In genomic region chr7:155737590-155737989, GRCh38 we compare ENCODE assay signal across 1 cellular context.
TF ChIP-seq lines count a peak whose summit lies in the region.

No MANE protein-coding gene starts in this region.

TF ChIP-seq in GM23338, 12 proteins besides CTCF, POLR2A, EP300 and RAD21:
- TF ChIP-seq ZNF462 (CRISPR knock-in tag; IDR thresholded peaks at IDR 0.05) (no peak), REST (IDR thresholded peaks at IDR 0.05; ENCODE audit: unreplicated experiment) (no peak), CREB1 (CRISPR knock-in tag; IDR thresholded peaks at IDR 0.05; ENCODE audit: low read depth) (no peak), ZNF331 (CRISPR knock-in tag; IDR thresholded peaks at IDR 0.05; ENCODE audit: low read depth) (no peak), ZNF114 (CRISPR knock-in tag; IDR thresholded peaks at IDR 0.05) (no peak), ETS1 (IDR thresholded peaks at IDR 0.05) (no peak), EZH2 (IDR thresholded peaks at IDR 0.05; ENCODE audit: low read depth, unreplicated experiment) (no peak), NANOG (IDR thresholded peaks at IDR 0.05; ENCODE audit: borderline replicate concordance) (no peak), POLR2AphosphoS5 (IDR thresholded peaks at IDR 0.05; ENCODE audit: low read depth) (no peak), JUNB (IDR thresholded peaks at IDR 0.05; ENCODE audit: unreplicated experiment) (no peak), STAT1 (IDR thresholded peaks at IDR 0.05; ENCODE audit: unreplicated experiment) (no peak), EZH2phosphoT487 (IDR thresholded peaks at IDR 0.05; ENCODE audit: unreplicated experiment) (no peak)
